17 cellular contexts compared by ENCODE assay signal in the genomic region with DNA sequence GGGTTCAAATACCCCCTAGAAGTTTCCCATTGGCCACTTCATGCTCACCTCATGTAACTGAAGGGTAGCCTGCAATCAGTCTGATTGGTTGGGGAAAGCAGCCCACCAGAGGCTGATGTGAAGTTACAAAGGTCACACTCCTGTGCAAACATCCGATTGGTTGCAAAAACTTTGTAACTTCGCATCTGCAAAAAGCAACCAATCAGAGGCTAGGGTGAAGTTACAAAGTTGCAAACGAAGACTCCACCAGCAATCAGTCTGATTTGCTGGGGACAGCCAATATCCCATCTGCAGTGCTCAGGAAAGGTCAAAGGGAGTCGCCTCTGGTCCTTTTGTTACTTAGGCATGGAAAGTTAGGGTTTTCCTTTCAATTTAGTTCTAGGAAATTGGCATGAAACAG. TPM values are rescaled to one million over a fixed set of nuclear protein-coding genes. Genes with fewer than 3 reads are reported as not detected.
DNase-seq lines count a peak whose midpoint lies in the region; ATAC-seq, FAIRE-seq and TF ChIP-seq lines count a peak whose summit lies in the region.
"Had no signal": no experiment of that assay in that cellular context is flagged by ENCODE, and none has a peak within 500 bp of the region (broad histone marks: within the 10 kb centered on the region; RNA-seq: fewer than 3 reads in every experiment).

No MANE protein-coding gene starts in this region.

- POLR2A ChIA-PET in K562 (lab: Yijun Ruan, JAX) (no interaction called here), HepG2 (lab: Yijun Ruan, JAX) (no interaction called here)

- H3K36me3 ChIP-seq in CD4-positive, CD25-positive, alpha-beta regulatory T cell (ENCODE audit: control insufficient read depth, insufficient read depth, low read length): no peaks in the 10 kb centered on the region
- H3K36me3 ChIP-seq in K562 (ENCODE audit: control insufficient read depth, insufficient read depth, low read length): peaks cover 3% of the 10 kb centered on the region; the same call in 2 of the 3 replicates
- H3K36me3 ChIP-seq in HepG2 (replicated peaks in 1 of 2; ENCODE audit: control insufficient read depth in 1 of 2, insufficient read depth in 2 of 2, low read length in 2 of 2): no peaks in the 10 kb centered on the region; a peak in 1 of 5 replicates
- H3K36me3 ChIP-seq in trophoblast cell (ENCODE audit: control insufficient read depth in 1 of 2, insufficient read depth in 2 of 2, low read length in 2 of 2): peaks cover 2 to 4% of the 10 kb centered on the region in 2 experiments

- TF ChIP-seq RAD21 in K562 (CRISPR knock-in tag; conservative IDR thresholded peaks at IDR 0.05 in 1 of 2, IDR thresholded peaks at IDR 0.05 in 1 of 2) (no peak), HepG2 (CRISPR knock-in tag; IDR thresholded peaks at IDR 0.05) (no peak)

- H2BK12ac ChIP-seq in trophoblast cell (ENCODE audit: low read length): no peak overlapping the region

- no peak for DNase-seq in CD4-positive, CD25-positive, alpha-beta regulatory T cell
- DNase-seq in K562 (ENCODE audit: extremely low read depth in 1 of 4, low spot score in 3 of 4): no peak
- peak; percentile 24 for DNase-seq in HepG2 (ENCODE audit: low spot score)
- DNase-seq in trophoblast cell: no peak
- DNase-seq in cardiac septum (ENCODE audit: low spot score): no peak
- no peak for DNase-seq in COLO829 (ENCODE audit: low spot score)
- no peak for DNase-seq in T-helper 2 cell
- no peak for DNase-seq in H54 (ENCODE audit: insufficient read length, low spot score)
- DNase-seq: DMS153, DMS79 treated with DMSO at 0.1 percent for 48 hours, GF-D8, GOT3, H9 had no signal

- 69% methylated on average over 4 of the region's 4 CpGs for WGBS in K562 (ENCODE audit: insufficient coverage, low coverage, missing lambda C conversion rate)
- WGBS in HepG2 (ENCODE audit: low lambda C conversion rate): 95% methylated on average over 4 of the region's 4 CpGs
- no CpG with 5 or more reads among the region's 4 CpGs for WGBS in trophoblast cell (ENCODE audit: extremely low coverage, insufficient coverage, insufficient read length)

- TF ChIP-seq EP300 in K562 (IDR thresholded peaks at IDR 0.05; ENCODE audit: low read length): no peak
- no peak for TF ChIP-seq EP300 in HepG2 (IDR thresholded peaks at IDR 0.05; ENCODE audit: low read depth in 2 of 2, low read length in 2 of 2)
- TF ChIP-seq EP300 in HepG2 (CRISPR knock-in tag; IDR thresholded peaks at IDR 0.05; ENCODE audit: borderline replicate concordance): no peak

- TF ChIP-seq CTCF in K562 (IDR thresholded peaks at IDR 0.05 in 2 of 3, conservative IDR thresholded peaks at IDR 0.05 in 1 of 3; ENCODE audit: insufficient read depth in 2 of 3, low read depth in 1 of 3, low read length in 3 of 3) (no peak), HepG2 (CRISPR knock-in tag; IDR thresholded peaks at IDR 0.05) (no peak)

- no peak overlapping the region for H3K23ac ChIP-seq in trophoblast cell (ENCODE audit: low read length)

- FAIRE-seq in K562 (lab: Jason Lieb, UNC): no peak
- no peak for FAIRE-seq in HepG2 (lab: Jason Lieb, UNC)
- FAIRE-seq in H54 (lab: Jason Lieb, UNC): no peak

- H4K20me1 ChIP-seq in K562 (replicated peaks; ENCODE audit: control insufficient read depth, insufficient read depth, low read length) (no peaks in the 10 kb centered on the region), HepG2 (ENCODE audit: insufficient read depth, low read length) (no peaks in the 10 kb centered on the region)

- H2AFZ ChIP-seq in K562 (ENCODE audit: low read depth, low read length): no peak overlapping the region
- H2AFZ ChIP-seq in HepG2 (ENCODE audit: low read length): no peak overlapping the region
- no peak overlapping the region for H2AFZ ChIP-seq in trophoblast cell (ENCODE audit: insufficient read depth, low read length, poor library complexity)

- H3K27ac Mint-ChIP-seq in CD4-positive, CD25-positive, alpha-beta regulatory T cell: peak overlapping the region in 2 of 3 donors; percentile 8 to 42

- intact Hi-C loops in K562 (cut with micrococcal nuclease): no loop called here
- intact Hi-C loops in HepG2 (cut with micrococcal nuclease; ENCODE audit: unreplicated experiment): no loop called here
- intact Hi-C loops in cardiac septum (cut with DNase I): no loop called here

- BruUV-seq in K562 (replicated peaks; lab: Mats Ljungman, UMichigan): no TSS peak
- no TSS peak for BruUV-seq in HepG2 (replicated peaks; lab: Mats Ljungman, UMichigan)

- no peak overlapping the region for H2AK5ac ChIP-seq in trophoblast cell (ENCODE audit: low read length)

- no peaks in the 10 kb centered on the region for H3K27me3 Mint-ChIP-seq in CD4-positive, CD25-positive, alpha-beta regulatory T cell

- no peak overlapping the region for H3K4me3 Mint-ChIP-seq in CD4-positive, CD25-positive, alpha-beta regulatory T cell
- H3K4me3 Mint-ChIP-seq: CD14-positive monocyte, H9 had no signal

- H3K4me1 Mint-ChIP-seq in CD4-positive, CD25-positive, alpha-beta regulatory T cell: peaks cover 15 to 56% (median 42%) of the 10 kb centered on the region in 4 donors

- H3K79me2 ChIP-seq in K562 (ENCODE audit: control insufficient read depth, insufficient read depth, low read length) (peaks cover 75% of the 10 kb centered on the region), HepG2 (ENCODE audit: insufficient read depth, low read length) (peaks cover 78% of the 10 kb centered on the region), trophoblast cell (ENCODE audit: control insufficient read depth, insufficient read depth, low read length, poor library complexity) (peaks cover 10% of the 10 kb centered on the region)

- CTCF ChIA-PET in K562 (lab: Yijun Ruan, JAX; ENCODE audit: low intra/inter-chr PET ratio): no interaction called here
- CTCF ChIA-PET in HepG2 (lab: Yijun Ruan, JAX; ENCODE audit: low intra/inter-chr PET ratio, low total read pairs): no interaction called here

- H3K18ac ChIP-seq in trophoblast cell (ENCODE audit: low read length): peak overlapping the region; percentile 38

- H2BK5ac ChIP-seq in trophoblast cell (ENCODE audit: low read depth, low read length, poor library complexity): no peak overlapping the region

- no peak overlapping the region for H4K12ac ChIP-seq in trophoblast cell (ENCODE audit: low read depth, low read length)

- H3K27me3 ChIP-seq in CD4-positive, CD25-positive, alpha-beta regulatory T cell (ENCODE audit: control insufficient read depth, insufficient read depth, low read length): no peaks in the 10 kb centered on the region
- H3K27me3 ChIP-seq in K562 (ENCODE audit: control insufficient read depth in 2 of 2, insufficient read depth in 2 of 2, low read length in 2 of 2): no peaks in the 10 kb centered on the region
- H3K27me3 ChIP-seq in HepG2 (ENCODE audit: control insufficient read depth in 1 of 2, insufficient read depth in 2 of 2, low read length in 2 of 2): no peaks in the 10 kb centered on the region
- H3K27me3 ChIP-seq in trophoblast cell (ENCODE audit: insufficient read depth, low read length): no peaks in the 10 kb centered on the region
- H3K27me3 ChIP-seq: BLaER1 had no signal

- no peak overlapping the region for H2BK120ac ChIP-seq in trophoblast cell (ENCODE audit: insufficient read depth, low read length, poor library complexity)

- no peak overlapping the region for H3K14ac ChIP-seq in trophoblast cell (ENCODE audit: low read length)

- H3K79me1 ChIP-seq in trophoblast cell (ENCODE audit: low read length): no peaks in the 10 kb centered on the region

- H3K9me3 Mint-ChIP-seq in CD4-positive, CD25-positive, alpha-beta regulatory T cell: no peaks in the 10 kb centered on the region

- TF ChIP-seq POLR2A in K562 (conservative IDR thresholded peaks at IDR 0.05) (no peak), HepG2 (IDR thresholded peaks at IDR 0.05; ENCODE audit: insufficient read depth in 1 of 2, low read depth in 2 of 2, low read length in 2 of 2) (no peak), H54 (IDR thresholded peaks at IDR 0.05; ENCODE audit: low read depth, low read length) (no peak)

- H3K4me3 ChIP-seq in CD4-positive, CD25-positive, alpha-beta regulatory T cell (ENCODE audit: low read depth, low read length): no peak overlapping the region
- H3K4me3 ChIP-seq in K562: no peak overlapping the region
- H3K4me3 ChIP-seq in HepG2 (replicated peaks in 1 of 3; ENCODE audit: insufficient read depth in 1 of 3, low read depth in 2 of 3, low read length in 3 of 3): no peak overlapping the region
- no peak overlapping the region for H3K4me3 ChIP-seq in trophoblast cell (ENCODE audit: low read depth, low read length)
- H3K4me3 ChIP-seq: A549, BLaER1 had no signal

- no peak overlapping the region for H3K27ac ChIP-seq in CD4-positive, CD25-positive, alpha-beta regulatory T cell (ENCODE audit: insufficient read depth, low read length, poor library complexity, severe bottlenecking)
- H3K27ac ChIP-seq in K562 (ENCODE audit: extremely low read depth, low read depth, low read length) (no peak overlapping the region), HepG2 (ENCODE audit: extremely low read length, insufficient read depth, low read length) (peak overlapping the region; percentile 38), trophoblast cell (ENCODE audit: low read depth, low read length) (no peak overlapping the region)
- H3K27ac ChIP-seq: 22Rv1, A549, BLaER1 had no signal

- H3K9ac ChIP-seq in K562 (ENCODE audit: insufficient read depth in 1 of 2, low read depth in 2 of 2, low read length in 2 of 2) (no peak overlapping the region), HepG2 (ENCODE audit: insufficient read depth, low read depth, low read length) (no peak overlapping the region), trophoblast cell (ENCODE audit: low read length) (no peak overlapping the region)
- H3K9ac ChIP-seq: BLaER1 had no signal

- H3K4ac ChIP-seq in trophoblast cell (ENCODE audit: low read depth, low read length): peak overlapping the region; percentile 33

- ATAC-seq in CD4-positive, CD25-positive, alpha-beta regulatory T cell (ENCODE audit: low read depth in 2 of 2): no peak
- no peak for ATAC-seq in K562
- ATAC-seq in HepG2: peak; percentile 40; the same call in 2 of the 3 replicates
- ATAC-seq: A549 had no signal

- H3K4me1 ChIP-seq in CD4-positive, CD25-positive, alpha-beta regulatory T cell (ENCODE audit: control insufficient read depth, insufficient read depth, low read length, poor library complexity, severe bottlenecking): peaks cover 3% of the 10 kb centered on the region
- peaks cover 0 to 5% of the 10 kb centered on the region in 2 experiments; a peak in 1 of 5 replicates for H3K4me1 ChIP-seq in K562 (replicated peaks in 1 of 2; ENCODE audit: control insufficient read depth in 2 of 2, insufficient read depth in 2 of 2, low read length in 2 of 2)
- peaks cover 25% of the 10 kb centered on the region for H3K4me1 ChIP-seq in HepG2 (ENCODE audit: insufficient read depth, low read length)
- H3K4me1 ChIP-seq in trophoblast cell (ENCODE audit: control insufficient read depth in 1 of 2, insufficient read depth in 2 of 2, low read length in 2 of 2): peaks cover 4 to 8% of the 10 kb centered on the region in 2 experiments
- H3K4me1 ChIP-seq: A549 had no signal

- H4K8ac ChIP-seq in trophoblast cell (ENCODE audit: low read depth, low read length): no peak overlapping the region

- no peak overlapping the region for H4K91ac ChIP-seq in trophoblast cell (ENCODE audit: low read depth, low read length)

- H3K9me1 ChIP-seq in K562 (ENCODE audit: control insufficient read depth, insufficient read depth, low read length): no peaks in the 10 kb centered on the region

- no peak overlapping the region for H3K4me2 ChIP-seq in K562 (ENCODE audit: insufficient read depth, low read length)
- H3K4me2 ChIP-seq in HepG2 (ENCODE audit: low read depth, low read length): no peak overlapping the region
- no peak overlapping the region for H3K4me2 ChIP-seq in trophoblast cell (ENCODE audit: low read length)
- H3K4me2 ChIP-seq: A549, BLaER1 had no signal

- peaks cover 22% of the 10 kb centered on the region for H3K36me3 Mint-ChIP-seq in CD4-positive, CD25-positive, alpha-beta regulatory T cell

- no peaks in the 10 kb centered on the region for H3K9me3 ChIP-seq in CD4-positive, CD25-positive, alpha-beta regulatory T cell (ENCODE audit: control insufficient read depth in 2 of 2, low read length in 2 of 2)
- H3K9me3 ChIP-seq in K562 (replicated peaks; ENCODE audit: control insufficient read depth, insufficient read depth, low read depth, low read length): no peaks in the 10 kb centered on the region
- no peaks in the 10 kb centered on the region for H3K9me3 ChIP-seq in HepG2 (ENCODE audit: low read length)
- no peaks in the 10 kb centered on the region for H3K9me3 ChIP-seq in trophoblast cell (ENCODE audit: insufficient read depth, low read depth, low read length)
- H3K9me3 ChIP-seq: A549 had no signal

- in situ Hi-C loops in K562 (cut with MboI): no loop called here
- in situ Hi-C loops in HepG2 (cut with HindIII; ENCODE audit: extremely low pct_ligation_motif_present, low pct_unique_long_range_greater_than_20kb): no loop called here

RNA-seq across cellular contexts. Expression of a gene that starts 40.1 kb away (rescaled TPM):
- total RNA-seq in CD4-positive, CD25-positive, alpha-beta regulatory T cell: 68.5 TPM
- 1 to 10 TPM; 2.2 to 5.2 (median 3.1) TPM for polyA plus RNA-seq in CD4-positive, CD25-positive, alpha-beta regulatory T cell
- 69.0 and 120 TPM in 2 replicates for total RNA-seq in K562 (2011; cell fraction: chromatin; rRNA removed; ENCODE audit: low replicate concordance)
- total RNA-seq in K562 (2011; cell fraction: nucleolus; rRNA removed): 26.0 and 26.1 TPM in 2 replicates
- total RNA-seq in K562 (2011; cell fraction: nucleoplasm; rRNA removed): 41.2 and 62.8 TPM in 2 replicates
- total RNA-seq in K562 (2014; rRNA removed): 13.5 and 17.0 TPM in 2 replicates
- 22.2 and 23.9 TPM in 2 replicates for total RNA-seq in K562 (2014; rRNA removed; fragmentation: Illumina TruSeq; extraction: Trizol)
- total RNA-seq in K562 (2015; rRNA removed; fragmentation: Illumina TruSeq; extraction: Trizol): 21.8 and 22.3 TPM in 2 replicates
- total RNA-seq in K562 (2021): 32.8 and 33.1 TPM in 2 replicates
- polyA plus RNA-seq in K562 (2011; rRNA removed): 10.0 and 15.9 TPM in 2 replicates
- polyA plus RNA-seq in K562 (2011; cell fraction: cytosol; rRNA removed): 2.9 and 5.0 TPM in 2 replicates
- 16.5 and 17.3 TPM in 2 replicates for polyA plus RNA-seq in K562 (2011; cell fraction: nucleus; rRNA removed)
- polyA plus RNA-seq in K562 (2012): 10.5 and 10.8 TPM in 2 replicates
- polyA plus RNA-seq in K562 (2014; fragmentation: Illumina TruSeq; extraction: Trizol): 12.9 and 16.5 TPM in 2 replicates
- polyA plus RNA-seq in K562 (2014; fragmentation: Nextera tagmentation; extraction: Ambion mirVana): 1 to 10 TPM; 3.2 to 3.4 TPM
- polyA plus RNA-seq in K562 (2014; rRNA removed): 8.7 and 8.8 TPM in 2 replicates
- 64.6 and 66.3 TPM in 2 replicates for polyA minus RNA-seq in K562 (2011; rRNA and poly(A)+ RNA removed)
- 17.0 and 29.5 TPM in 2 replicates for polyA minus RNA-seq in K562 (2011; cell fraction: cytosol; rRNA and poly(A)+ RNA removed)
- polyA minus RNA-seq in K562 (2011; cell fraction: nucleus; rRNA and poly(A)+ RNA removed): 17.6 and 24.9 TPM in 2 replicates
- total RNA-seq in HepG2 (2016; rRNA removed; fragmentation: Illumina TruSeq; extraction: Trizol): 23.0 and 36.2 TPM in 2 replicates
- 7.0 and 9.1 TPM in 2 replicates for total RNA-seq in HepG2 (2016; cell fraction: cytosol; rRNA removed; fragmentation: Illumina TruSeq; extraction: Trizol; ENCODE audit: low read depth)
- total RNA-seq in HepG2 (2016; cell fraction: insoluble cytoplasmic fraction; rRNA removed; fragmentation: Illumina TruSeq; extraction: Trizol): 23.9 and 35.6 TPM in 2 replicates
- total RNA-seq in HepG2 (2016; cell fraction: membrane; rRNA removed; fragmentation: Illumina TruSeq; extraction: Trizol): 9.0 and 11.2 TPM in 2 replicates
- 29.2 and 33.5 TPM in 2 replicates for total RNA-seq in HepG2 (2016; cell fraction: nucleus; rRNA removed; fragmentation: Illumina TruSeq; extraction: Trizol)
- polyA plus RNA-seq in HepG2 (2011; rRNA removed): 10.3 and 14.1 TPM in 2 replicates
- 4.6 and 8.1 TPM in 2 replicates for polyA plus RNA-seq in HepG2 (2011; cell fraction: cytosol; rRNA removed)
- 8.2 and 11.5 TPM in 2 replicates for polyA plus RNA-seq in HepG2 (2011; cell fraction: nucleus; rRNA removed)
- 12.5 and 13.0 TPM in 2 replicates for polyA plus RNA-seq in HepG2 (2012)
- polyA plus RNA-seq in HepG2 (2016; cell fraction: cytosol; fragmentation: Illumina TruSeq; extraction: Trizol; ENCODE audit: low read depth): 0.34 and 0.37 TPM in 2 replicates
- polyA plus RNA-seq in HepG2 (2016; cell fraction: insoluble cytoplasmic fraction; fragmentation: Illumina TruSeq; extraction: Trizol; ENCODE audit: low read depth): 15.4 and 16.5 TPM in 2 replicates
- polyA plus RNA-seq in HepG2 (2016; cell fraction: membrane; fragmentation: Illumina TruSeq; extraction: Trizol; ENCODE audit: low read depth): 1.4 and 1.8 TPM in 2 replicates
- polyA plus RNA-seq in HepG2 (2016; cell fraction: nucleus; fragmentation: Illumina TruSeq; extraction: Trizol; ENCODE audit: insufficient read depth, low read depth): 17.1 and 17.4 TPM in 2 replicates
- 18.5 and 31.2 TPM in 2 replicates for polyA minus RNA-seq in HepG2 (2011; rRNA and poly(A)+ RNA removed; ENCODE audit: low replicate concordance)
- 29.5 and 45.7 TPM in 2 replicates for polyA minus RNA-seq in HepG2 (2011; cell fraction: cytosol; rRNA and poly(A)+ RNA removed)
- polyA minus RNA-seq in HepG2 (2011; cell fraction: nucleus; rRNA and poly(A)+ RNA removed): 48.7 and 64.9 TPM in 2 replicates
- polyA plus RNA-seq in trophoblast cell (2013): 24.7 and 29.0 TPM in 2 replicates
- total RNA-seq in cardiac septum: 64.8 TPM
